Comparison of ENCODE assay signal across 2 cellular contexts in genomic region chr20:57786304-57786942, GRCh38.
TF ChIP-seq lines count a peak whose summit lies in the region.

No MANE protein-coding gene starts in this region.

TF ChIP-seq in HepG2, 621 proteins besides CTCF, POLR2A, EP300 and RAD21:
- no peak for TF ChIP-seq PBX3 (CRISPR knock-in tag; IDR thresholded peaks at IDR 0.05; ENCODE audit: borderline replicate concordance)
- TF ChIP-seq ZNF629 (CRISPR knock-in tag; conservative IDR thresholded peaks at IDR 0.05): peak; percentile 46; the same call in 1 of the 2 replicates

TF ChIP-seq in GM12878, 131 proteins besides CTCF, POLR2A, EP300 and RAD21:
- TF ChIP-seq ZNF687 (IDR thresholded peaks at IDR 0.05): peak; percentile 61; the same call in 1 of the 2 replicates
- no peak for TF ChIP-seq ZBTB11 (CRISPR knock-in tag; IDR thresholded peaks at IDR 0.05)
